In genomic region chr19:57664269-57665127, GRCh38 we compare ENCODE assay signal across 9 cellular contexts. TPM values are rescaled to one million over a fixed set of nuclear protein-coding genes. Genes with fewer than 3 reads are reported as not detected.
DNase-seq lines count a peak whose midpoint lies in the region; ATAC-seq, FAIRE-seq and TF ChIP-seq lines count a peak whose summit lies in the region.
"Had no signal": no experiment of that assay in that cellular context is flagged by ENCODE, and none has a peak within 500 bp of the region (broad histone marks: within the 10 kb centered on the region; RNA-seq: fewer than 3 reads in every experiment).

No MANE protein-coding gene starts in this region.

- peak overlapping the region; percentile 9 for H3K9ac ChIP-seq in endothelial cell of umbilical vein (replicated peaks; ENCODE audit: extremely low read depth, insufficient read depth, low read length)

- no peaks in the 10 kb centered on the region for H4K20me1 ChIP-seq in endothelial cell of umbilical vein (replicated peaks; ENCODE audit: control insufficient read depth, extremely low read depth, insufficient read depth, low read length)

- H3K9me1 ChIP-seq in endothelial cell of umbilical vein (replicated peaks; ENCODE audit: control insufficient read depth, extremely low read depth, insufficient read depth, low read length), result no peaks in the 10 kb centered on the region

- H3K27ac ChIP-seq in endothelial cell of umbilical vein (ENCODE audit: insufficient read depth, low read depth, low read length) (no peak overlapping the region), lung (ENCODE audit: low read depth in 1 of 2, low read length in 1 of 2) (peak overlapping the region; percentile 15 to 55), substantia nigra (ENCODE audit: low read depth, low read length, poor library complexity, severe bottlenecking) (peak overlapping the region; percentile 0)

- CTCF ChIA-PET in HEK293T (lab: Yijun Ruan, JAX), result no interaction called here
- CTCF ChIA-PET in endothelial cell of umbilical vein (lab: Charles Lee), result interaction anchor here (3.2 kb wide), 1 partner anchor 17 kb away, joined by 16 read pairs; the partner anchor contains the start of gene ZNF551

- dilution Hi-C loops in endothelial cell of umbilical vein (cut with MboI; ENCODE audit: extremely low pct_ligation_motif_present, low sequenced_read_pairs), result no loop called here

- no TSS peak for BruUV-seq in endothelial cell of umbilical vein (replicated peaks; lab: Mats Ljungman, UMichigan)

- peak; percentile 47 for ATAC-seq in lung (ENCODE audit: insufficient read depth, low FRiP score)
- ATAC-seq in HG03439 (IDR thresholded peaks at IDR 0.05; ENCODE audit: unreplicated experiment), result no peak
- no peak for ATAC-seq in HG02885 (IDR thresholded peaks at IDR 0.05; ENCODE audit: poor library complexity, unreplicated experiment)
- ATAC-seq: HCT116 had no signal

- peak; percentile 71 for FAIRE-seq in endothelial cell of umbilical vein (lab: Jason Lieb, UNC)

- peak overlapping the region; percentile 74 for H3K4me2 ChIP-seq in endothelial cell of umbilical vein (ENCODE audit: insufficient read depth, low read length)

- H3K4me1 ChIP-seq in endothelial cell of umbilical vein (ENCODE audit: control insufficient read depth, extremely low read depth, insufficient read depth, low read length), result peaks cover 4% of the 10 kb centered on the region
- peaks cover 0 to 3% of the 10 kb centered on the region in 2 donors for H3K4me1 ChIP-seq in lung (ENCODE audit: control insufficient read depth in 2 of 2, insufficient read depth in 2 of 2, low read length in 2 of 2)

- TF ChIP-seq CTCF in endothelial cell of umbilical vein (IDR thresholded peaks at IDR 0.05; ENCODE audit: extremely low read depth in 1 of 2, insufficient read depth in 1 of 2, low read depth in 1 of 2, low read length in 2 of 2) (no peak), lung (IDR thresholded peaks at IDR 0.05; ENCODE audit: control extremely low read depth, extremely low read depth) (no peak)

- H3K4me3 ChIP-seq in endothelial cell of umbilical vein (replicated peaks in 1 of 3; ENCODE audit: insufficient read depth in 1 of 3, low read depth in 1 of 3, low read length in 3 of 3) (peak overlapping the region; percentile 44 to 48 (median 46)), lung (peak overlapping the region; percentile 38)

- no peaks in the 10 kb centered on the region for H3K36me3 ChIP-seq in endothelial cell of umbilical vein (ENCODE audit: control insufficient read depth in 2 of 2, extremely low read depth in 1 of 2, insufficient read depth in 2 of 2, low read length in 2 of 2)
- no peaks in the 10 kb centered on the region for H3K36me3 ChIP-seq in lung (ENCODE audit: control insufficient read depth in 2 of 2, insufficient read depth in 2 of 2, low read length in 2 of 2)

- H3K27me3 ChIP-seq in endothelial cell of umbilical vein (ENCODE audit: control insufficient read depth in 2 of 2, insufficient read depth in 2 of 2, low read length in 2 of 2), result peaks cover 0 to 2% of the 10 kb centered on the region in 2 experiments
- H3K27me3 ChIP-seq in lung (ENCODE audit: control insufficient read depth, insufficient read depth), result no peaks in the 10 kb centered on the region

- H2AFZ ChIP-seq in endothelial cell of umbilical vein (ENCODE audit: low read depth, low read length), result peak overlapping the region; percentile 95

- WGBS in lung, 2 donors, result 3 to 4% methylated on average over 51 to 64 of the region's 64 CpGs

- POLR2A ChIA-PET in HEK293T (lab: Yijun Ruan, JAX) (interaction anchor here (1.5 kb wide), 1 partner anchor 17 kb away, joined by 5 read pairs; the partner anchor contains the start of gene ZNF551), endothelial cell of umbilical vein (lab: Charles Lee) (interaction anchor here (0.6 kb wide), 1 partner anchor 232 kb away, joined by 3 read pairs; no protein-coding TSS in a partner anchor)

- intact Hi-C loops in endothelial cell of umbilical vein (cut with micrococcal nuclease), result no loop called here

- H3K9me3 ChIP-seq in endothelial cell of umbilical vein (replicated peaks; ENCODE audit: control insufficient read depth, insufficient read depth, low read length), result no peaks in the 10 kb centered on the region
- H3K9me3 ChIP-seq in lung (ENCODE audit: control insufficient read depth in 2 of 2, insufficient read depth in 1 of 2, low read length in 1 of 2), result peaks cover 0 to 18% of the 10 kb centered on the region in 2 donors

- TF ChIP-seq POLR2A in endothelial cell of umbilical vein (IDR thresholded peaks at IDR 0.05; ENCODE audit: low read depth, low read length), result no peak

- DNase-seq in Ammon's horn (ENCODE audit: low spot score), result peak; percentile 47
- DNase-seq in HEK293T (ENCODE audit: extremely low spot score), result peak; percentile 31
- peak; percentile 39 for DNase-seq in SW480 (ENCODE audit: low spot score)
- DNase-seq in endothelial cell of umbilical vein (ENCODE audit: low read depth, low spot score), result peak; percentile 46
- peak; percentile 29 for DNase-seq in lung (ENCODE audit: low spot score)
- DNase-seq in substantia nigra (lab: John Stamatoyannopoulos, UW), result peak in 40 of 49 donors; percentile 1 to 82 (median 26)

- no peaks in the 10 kb centered on the region for H3K79me2 ChIP-seq in endothelial cell of umbilical vein (ENCODE audit: control insufficient read depth, insufficient read depth, low read length)

TF ChIP-seq in HEK293T, 16 proteins besides CTCF, POLR2A, EP300 and RAD21 (continues in another document):
- TF ChIP-seq FOXM1 (IDR thresholded peaks at IDR 0.05; ENCODE audit: borderline replicate concordance) (no peak), BHLHE40 (IDR thresholded peaks at IDR 0.05; ENCODE audit: borderline replicate concordance) (no peak), FOXA1 (IDR thresholded peaks at IDR 0.05) (no peak), L3MBTL2 (conservative IDR thresholded peaks at IDR 0.05) (no peak)

TF ChIP-seq in endothelial cell of umbilical vein, 7 proteins besides CTCF, POLR2A, EP300 and RAD21 (continues in another document):
- TF ChIP-seq MYC (IDR thresholded peaks at IDR 0.05; ENCODE audit: low read depth, low read length), result no peak
- TF ChIP-seq GATA2 (IDR thresholded peaks at IDR 0.05; ENCODE audit: insufficient read depth, insufficient read length, low read depth, low read length), result no peak

RNA-seq across cellular contexts. Expression of gene ZSCAN4, which starts 4.2 kb away (rescaled TPM):
- not detected in 2 replicates for total RNA-seq in endothelial cell of umbilical vein
- not detected in 2 replicates for polyA plus RNA-seq in endothelial cell of umbilical vein
- polyA plus RNA-seq in endothelial cell of umbilical vein (2011; cell fraction: cytosol; rRNA removed), result not detected in 2 replicates
- polyA plus RNA-seq in endothelial cell of umbilical vein (2011; cell fraction: nucleus; rRNA removed), result not detected in 2 replicates
- not detected in 2 replicates for polyA plus RNA-seq in endothelial cell of umbilical vein (2012)
- polyA minus RNA-seq in endothelial cell of umbilical vein, result not detected in 2 replicates
- polyA minus RNA-seq in endothelial cell of umbilical vein (2011; cell fraction: cytosol; rRNA and poly(A)+ RNA removed), result not detected
- not detected in 2 replicates for polyA minus RNA-seq in endothelial cell of umbilical vein (2011; cell fraction: nucleus; rRNA and poly(A)+ RNA removed)
- under 1 TPM in 1 of 2 donors, not detected in 1; 0.21 TPM for total RNA-seq in lung
- under 1 TPM; 0.07 to 0.14 TPM for polyA plus RNA-seq in lung

RNA-seq across cellular contexts. Expression of gene ZNF551, which starts 17.3 kb away (rescaled TPM):
- total RNA-seq in endothelial cell of umbilical vein (5.6 and 6.1 TPM in 2 replicates), lung (10 to 100 TPM in 1 of 2 donors, 1 to 10 TPM in 1; 8.7 to 12.0 TPM)
- polyA plus RNA-seq in endothelial cell of umbilical vein (2.6 and 2.7 TPM in 2 replicates), lung (1 to 10 TPM; 1.5 to 3.1 TPM)
- polyA plus RNA-seq in endothelial cell of umbilical vein (2011; cell fraction: cytosol; rRNA removed), result 3.1 and 3.6 TPM in 2 replicates
- polyA plus RNA-seq in endothelial cell of umbilical vein (2011; cell fraction: nucleus; rRNA removed), result 3.8 and 4.0 TPM in 2 replicates
- 2.4 and 2.8 TPM in 2 replicates for polyA plus RNA-seq in endothelial cell of umbilical vein (2012)
- polyA minus RNA-seq in endothelial cell of umbilical vein, result 6.3 and 7.5 TPM in 2 replicates
- not detected for polyA minus RNA-seq in endothelial cell of umbilical vein (2011; cell fraction: cytosol; rRNA and poly(A)+ RNA removed)
- polyA minus RNA-seq in endothelial cell of umbilical vein (2011; cell fraction: nucleus; rRNA and poly(A)+ RNA removed), result 7.9 and 8.7 TPM in 2 replicates

RNA-seq across cellular contexts. Expression of gene ZNF211, which starts 31.5 kb away (rescaled TPM):
- 8.6 and 9.4 TPM in 2 replicates for total RNA-seq in endothelial cell of umbilical vein
- polyA plus RNA-seq in endothelial cell of umbilical vein, result 4.7 and 6.3 TPM in 2 replicates
- 4.8 and 6.7 TPM in 2 replicates for polyA plus RNA-seq in endothelial cell of umbilical vein (2011; cell fraction: cytosol; rRNA removed)
- 17.5 and 18.2 TPM in 2 replicates for polyA plus RNA-seq in endothelial cell of umbilical vein (2011; cell fraction: nucleus; rRNA removed)
- 5.6 and 6.8 TPM in 2 replicates for polyA plus RNA-seq in endothelial cell of umbilical vein (2012)
- polyA minus RNA-seq in endothelial cell of umbilical vein, result 6.6 and 10.8 TPM in 2 replicates
- polyA minus RNA-seq in endothelial cell of umbilical vein (2011; cell fraction: cytosol; rRNA and poly(A)+ RNA removed), result 2.0 TPM
- polyA minus RNA-seq in endothelial cell of umbilical vein (2011; cell fraction: nucleus; rRNA and poly(A)+ RNA removed), result 9.3 and 9.9 TPM in 2 replicates
- total RNA-seq in lung, result 10 to 100 TPM; 10.7 to 36.9 TPM
- 1 to 10 TPM; 6.5 to 7.1 TPM for polyA plus RNA-seq in lung

RNA-seq across cellular contexts. Expression of gene ZNF154, which starts 44.5 kb away (rescaled TPM):
- 0.81 and 2.0 TPM in 2 replicates for total RNA-seq in endothelial cell of umbilical vein
- polyA plus RNA-seq in endothelial cell of umbilical vein, result 1.1 and 1.3 TPM in 2 replicates
- 0.49 and 0.59 TPM in 2 replicates for polyA plus RNA-seq in endothelial cell of umbilical vein (2011; cell fraction: cytosol; rRNA removed)
- polyA plus RNA-seq in endothelial cell of umbilical vein (2011; cell fraction: nucleus; rRNA removed), result 9.2 and 11.0 TPM in 2 replicates
- polyA plus RNA-seq in endothelial cell of umbilical vein (2012), result 0.56 and 0.91 TPM in 2 replicates
- 2.7 and 2.9 TPM in 2 replicates for polyA minus RNA-seq in endothelial cell of umbilical vein
- not detected for polyA minus RNA-seq in endothelial cell of umbilical vein (2011; cell fraction: cytosol; rRNA and poly(A)+ RNA removed)
- 6.8 and 7.7 TPM in 2 replicates for polyA minus RNA-seq in endothelial cell of umbilical vein (2011; cell fraction: nucleus; rRNA and poly(A)+ RNA removed)
- 10 to 100 TPM in 1 of 2 donors, 1 to 10 TPM in 1; 3.7 to 34.6 TPM for total RNA-seq in lung
- 1 to 10 TPM; 1.2 to 1.9 TPM for polyA plus RNA-seq in lung

RNA-seq across cellular contexts. Expression of gene ZNF134, which starts 50.5 kb away (rescaled TPM):
- 11.1 and 12.3 TPM in 2 replicates for total RNA-seq in endothelial cell of umbilical vein
- 3.5 and 6.4 TPM in 2 replicates for polyA plus RNA-seq in endothelial cell of umbilical vein
- polyA plus RNA-seq in endothelial cell of umbilical vein (2011; cell fraction: cytosol; rRNA removed), result 4.0 and 5.2 TPM in 2 replicates
- 5.0 and 7.3 TPM in 2 replicates for polyA plus RNA-seq in endothelial cell of umbilical vein (2011; cell fraction: nucleus; rRNA removed)
- polyA plus RNA-seq in endothelial cell of umbilical vein (2012), result 7.2 and 7.7 TPM in 2 replicates
- polyA minus RNA-seq in endothelial cell of umbilical vein, result 9.2 and 12.6 TPM in 2 replicates
- polyA minus RNA-seq in endothelial cell of umbilical vein (2011; cell fraction: cytosol; rRNA and poly(A)+ RNA removed), result 3.5 TPM
- 9.9 and 10.3 TPM in 2 replicates for polyA minus RNA-seq in endothelial cell of umbilical vein (2011; cell fraction: nucleus; rRNA and poly(A)+ RNA removed)
- total RNA-seq in lung, result 10 to 100 TPM; 17.7 to 33.2 TPM
- polyA plus RNA-seq in lung, result 1 to 10 TPM; 3.6 to 8.2 TPM
